In genomic region chr19:4343845-4344713, GRCh38 we compare ENCODE assay signal across 8 cellular contexts. TPM values are rescaled to one million over a fixed set of nuclear protein-coding genes. Genes with fewer than 3 reads are reported as not detected.
A peak's percentile ranks its signal among the peaks of the same experiment; 100 is the strongest.
DNase-seq lines count a peak whose midpoint lies in the region; ATAC-seq and TF ChIP-seq lines count a peak whose summit lies in the region.

No MANE protein-coding gene starts in this region.

- H3K9me3 ChIP-seq in SJSA1 (replicated peaks), result no peaks in the 10 kb centered on the region

- no peaks in the 10 kb centered on the region for H3K27me3 ChIP-seq in SJSA1 (replicated peaks)

- TF ChIP-seq CTCF in fibroblast of villous mesenchyme (IDR thresholded peaks at IDR 0.05; ENCODE audit: insufficient read depth, low read depth, low read length), result no peak

- no peak overlapping the region for H3K27ac ChIP-seq in SJSA1

- ATAC-seq in GM21515 (IDR thresholded peaks at IDR 0.05; ENCODE audit: unreplicated experiment), result peak; percentile 1
- ATAC-seq in GM21717 (IDR thresholded peaks at IDR 0.05; ENCODE audit: unreplicated experiment), result no peak

- DNase-seq in SJSA1 (ENCODE audit: low read depth in 1 of 2, low spot score in 2 of 2) (peak in 1 of 2 experiments; percentile 41), fibroblast of villous mesenchyme (ENCODE audit: low read depth) (no peak), skeletal muscle cell (ENCODE audit: low read depth) (no peak), HuH-7.5 (ENCODE audit: low spot score) (no peak), NCI-H446 (lab: John Stamatoyannopoulos, UW) (no peak), NCI-H446 treated with DMSO at 0.1 percent for 48 hours (lab: John Stamatoyannopoulos, UW) (no peak)

- H3K36me3 ChIP-seq in SJSA1, result no peaks in the 10 kb centered on the region; the same call in 1 of the 2 replicates

- peaks cover 12% of the 10 kb centered on the region for H3K4me1 ChIP-seq in SJSA1 (replicated peaks)

- H3K4me3 ChIP-seq in SJSA1, result peak overlapping the region; percentile 62
- H3K4me3 ChIP-seq in fibroblast of villous mesenchyme (ENCODE audit: low read depth, low read length), result peak overlapping the region; percentile 71
- peak overlapping the region; percentile 76 for H3K4me3 ChIP-seq in skeletal muscle cell (ENCODE audit: low read depth, low read length)

RNA-seq across cellular contexts. Expression of gene MPND, which starts 0.7 kb away (rescaled TPM):
- total RNA-seq in SJSA1 (2014; rRNA removed; shearing (Covaris generic)), result 4.6 and 6.5 TPM in 2 replicates
- total RNA-seq in fibroblast of villous mesenchyme, result 4.3 and 8.1 TPM in 2 replicates

RNA-seq across cellular contexts. Expression of gene STAP2, which starts 5.5 kb away (rescaled TPM):
- total RNA-seq in SJSA1 (2014; rRNA removed; shearing (Covaris generic)), result 1.9 and 3.1 TPM in 2 replicates
- total RNA-seq in fibroblast of villous mesenchyme, result 9.9 and 10.6 TPM in 2 replicates

RNA-seq across cellular contexts. Expression of gene FSD1, which starts 39.7 kb away (rescaled TPM):
- total RNA-seq in SJSA1 (2014; rRNA removed; shearing (Covaris generic)), result 4.5 and 6.9 TPM in 2 replicates
- total RNA-seq in fibroblast of villous mesenchyme, result 8.6 and 9.3 TPM in 2 replicates

RNA-seq across cellular contexts. Expression of gene TMIGD2, which starts 41.9 kb away (rescaled TPM):
- total RNA-seq in SJSA1 (2014; rRNA removed; shearing (Covaris generic)), result not detected in 2 replicates
- total RNA-seq in fibroblast of villous mesenchyme, result not detected in 2 replicates

RNA-seq across cellular contexts. Expression of gene SH3GL1, which starts 56.3 kb away (rescaled TPM):
- total RNA-seq in SJSA1 (2014; rRNA removed; shearing (Covaris generic)), result 60.5 and 79.7 TPM in 2 replicates
- total RNA-seq in fibroblast of villous mesenchyme, result 65.2 and 72.5 TPM in 2 replicates
